Comparison of ENCODE assay signal across 20 cellular contexts in genomic region chr7:67662804-67663203, GRCh38.
"Had no signal": no experiment of that assay in that cellular context is flagged by ENCODE, and none has a peak within 500 bp of the region (broad histone marks: within the 10 kb centered on the region; RNA-seq: fewer than 3 reads in every experiment).

No MANE protein-coding gene starts in this region.

- H3K27ac ChIP-seq: gastrocnemius medialis, parathyroid adenoma, stomach, thyroid gland, vagina had no signal

- H3K4me3 ChIP-seq: gastrocnemius medialis, lung, mucosa of descending colon, smooth muscle cell, stomach, thyroid gland, vagina had no signal

- H3K9ac ChIP-seq: parathyroid adenoma had no signal

- H3K27me3 ChIP-seq: gastrocnemius medialis, stomach, thyroid gland, vagina had no signal

- FAIRE-seq: keratinocyte had no signal

- H3K4me2 ChIP-seq: smooth muscle cell had no signal

- H3K79me2 ChIP-seq: parathyroid adenoma had no signal

- H2AFZ ChIP-seq: parathyroid adenoma had no signal

- H3K36me3 ChIP-seq: gastrocnemius medialis, stomach, thyroid gland, vagina had no signal

- H3K4me1 ChIP-seq: gastrocnemius medialis, parathyroid adenoma, stomach, thyroid gland, vagina had no signal

- H3K9me3 ChIP-seq: gastrocnemius medialis, thyroid gland, vagina had no signal

- ATAC-seq: effector memory CD8-positive, alpha-beta T cell; gastrocnemius medialis; mucosa of descending colon; natural killer cell treated with Interleukin-12 subunit alpha and Interleukin-12 subunit beta and Interleukin-15 and Interleukin-18, amount 100 ng/mL, for 72 hours; sciatic nerve; stimulated activated effector memory CD8-positive, alpha-beta T cell treated with anti-CD3 and anti-CD28 coated beads, Interleukin-12 subunit alpha, Interleukin-12 subunit beta, amount 100 ng/mL, for 72 hours had no signal

- DNase-seq: cortex of kidney; effector memory CD8-positive, alpha-beta T cell; gastrocnemius medialis; mucosa of descending colon; naive B cell; stimulated activated CD4-positive, alpha-beta T cell treated with anti-CD3 and anti-CD28 coated beads, Interleukin-12 subunit alpha, Interleukin-12 subunit beta, amount 100 ng/mL, for 4 hours; stimulated activated CD4-positive, alpha-beta T cell treated with anti-CD3 and anti-CD28 coated beads, Interleukin-2, amount 100 ng/mL, for 24 hours; stimulated activated CD4-positive, alpha-beta T cell treated with anti-CD3 and anti-CD28 coated beads, Interleukin-4, amount 100 ng/mL, for 24 hours; stimulated activated naive CD4-positive, alpha-beta T cell treated with Interleukin-2 at 50 U/mL for 16 hours; stomach; thyroid gland; trophoblast cell had no signal
